Comparison of ENCODE assay signal across 9 cellular contexts in the genomic region with DNA sequence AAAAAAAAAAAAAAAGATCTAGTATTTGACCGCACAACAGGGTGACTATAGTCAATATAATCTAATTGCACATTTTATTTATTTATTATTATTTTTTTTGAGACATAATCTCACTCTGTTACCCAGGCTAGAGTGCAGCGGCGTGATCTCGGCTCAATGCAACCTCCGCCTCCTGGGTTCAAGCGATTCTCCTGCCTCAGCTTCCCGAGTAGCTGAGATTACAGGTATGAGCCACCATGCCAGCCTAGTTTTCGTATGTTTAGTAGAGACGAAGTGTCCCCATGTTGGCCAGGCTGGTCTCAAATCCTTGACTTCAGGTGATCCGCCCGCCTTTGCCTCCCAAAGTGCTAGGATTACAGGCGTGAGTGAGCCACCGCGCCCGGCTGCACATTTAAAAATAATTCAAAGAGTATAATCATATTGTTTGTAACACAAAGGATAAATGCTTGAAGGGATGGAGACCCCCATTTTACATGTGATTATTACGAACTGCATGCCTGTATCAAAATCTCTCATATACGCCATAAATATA. TPM values are rescaled to one million over a fixed set of nuclear protein-coding genes. Genes with fewer than 3 reads are reported as not detected.
DNase-seq lines count a peak whose midpoint lies in the region; ATAC-seq and TF ChIP-seq lines count a peak whose summit lies in the region.
"Had no signal": no experiment of that assay in that cellular context is flagged by ENCODE, and none has a peak within 500 bp of the region (broad histone marks: within the 10 kb centered on the region; RNA-seq: fewer than 3 reads in every experiment).

No MANE protein-coding gene starts in this region.

- peaks cover 9 to 37% (median 28%) of the 10 kb centered on the region in 4 donors for H3K36me3 ChIP-seq in stomach

- DNase-seq in NCI-H82 (lab: John Stamatoyannopoulos, UW) (peak; percentile 26), NCI-H82 treated with DMSO at 0.1 percent for 48 hours (lab: John Stamatoyannopoulos, UW; ENCODE audit: unreplicated experiment) (no peak), immature natural killer cell (no peak), stomach (no peak), anterior cingulate cortex (lab: John Stamatoyannopoulos, UW) (no peak), nucleus accumbens (lab: John Stamatoyannopoulos, UW) (no peak), NCI-H2081 (lab: John Stamatoyannopoulos, UW) (no peak)
- no peak for DNase-seq in activated CD8-positive, alpha-beta T cell treated with anti-CD3 and anti-CD28 coated beads, Interleukin-2, amount 10 ng/mL, durations not matched to agents 7 days and 5 days

- no peaks in the 10 kb centered on the region for H3K9me3 Mint-ChIP-seq in activated CD8-positive, alpha-beta T cell treated with anti-CD3 and anti-CD28 coated beads, Interleukin-2, amount 10 ng/mL, durations not matched to agents 7 days and 5 days (ENCODE audit: insufficient read depth)
- H3K9me3 Mint-ChIP-seq in immature natural killer cell, result no peaks in the 10 kb centered on the region

- POLR2A ChIA-PET in activated CD8-positive, alpha-beta T cell treated with anti-CD3 and anti-CD28 coated beads, Interleukin-2, amount 10 ng/mL, durations not matched to agents 7 days and 5 days (lab: Charles Lee), result interaction anchor here (0.7 to 2.6 kb wide), 6 partner anchors 14 to 114 kb away, joined by 3 to 16 read pairs (median 6); partner anchors contain the start of genes GLYR1, UBN1 and ZNF500

- H3K4me3 Mint-ChIP-seq in activated CD8-positive, alpha-beta T cell treated with anti-CD3 and anti-CD28 coated beads, Interleukin-2, amount 10 ng/mL, durations not matched to agents 7 days and 5 days, result peak overlapping the region; percentile 85
- peak overlapping the region; percentile 91 to 95 (median 93) for H3K4me3 Mint-ChIP-seq in immature natural killer cell

- no peaks in the 10 kb centered on the region for H3K9me3 ChIP-seq in stomach

- TF ChIP-seq CTCF in stomach (IDR thresholded peaks at IDR 0.05), result no peak

- H3K27ac ChIP-seq in stomach, result peak overlapping the region in 3 of 5 donors; percentile 86 to 90 (median 88)

- TF ChIP-seq POLR2A in stomach (IDR thresholded peaks at IDR 0.05), result no peak

- CTCF ChIA-PET in activated CD8-positive, alpha-beta T cell treated with anti-CD3 and anti-CD28 coated beads, Interleukin-2, amount 10 ng/mL, durations not matched to agents 7 days and 5 days (lab: Charles Lee), result interaction anchor here (1.2 to 2.2 kb wide), 4 partner anchors 8 to 109 kb away, joined by 3 to 10 read pairs (median 5); partner anchors contain the start of gene MGRN1

- intact Hi-C loops in stomach (cut with DNase I; ENCODE audit: low total_unique reads), result no loop called here

- peaks cover 18% of the 10 kb centered on the region for H3K4me1 Mint-ChIP-seq in activated CD8-positive, alpha-beta T cell treated with anti-CD3 and anti-CD28 coated beads, Interleukin-2, amount 10 ng/mL, durations not matched to agents 7 days and 5 days (ENCODE audit: low read depth)
- H3K4me1 Mint-ChIP-seq in immature natural killer cell, result peaks cover 26 to 30% of the 10 kb centered on the region in 2 donors

- no peak for TF ChIP-seq EP300 in stomach (IDR thresholded peaks at IDR 0.05)

- H3K27me3 ChIP-seq in stomach, result no peaks in the 10 kb centered on the region

- peak overlapping the region; percentile 96 to 98 (median 97) for H3K4me3 ChIP-seq in stomach

- 20 to 30% (median 22%) methylated on average over 17 of the region's 17 CpGs for WGBS in stomach, 5 donors

- peaks cover 8% of the 10 kb centered on the region for H3K36me3 Mint-ChIP-seq in activated CD8-positive, alpha-beta T cell treated with anti-CD3 and anti-CD28 coated beads, Interleukin-2, amount 10 ng/mL, durations not matched to agents 7 days and 5 days (ENCODE audit: low read depth)
- H3K36me3 Mint-ChIP-seq in immature natural killer cell, result peaks cover 0 to 7% (median 5%) of the 10 kb centered on the region in 3 donors

- H3K4me1 ChIP-seq in stomach, result peaks cover 6 to 23% (median 20%) of the 10 kb centered on the region in 4 donors

- ATAC-seq in activated CD8-positive, alpha-beta T cell treated with anti-CD3 and anti-CD28 coated beads, Interleukin-2, amount 10 ng/mL, durations not matched to agents 7 days and 5 days, result no peak

- peak overlapping the region; percentile 82 for H3K27ac Mint-ChIP-seq in activated CD8-positive, alpha-beta T cell treated with anti-CD3 and anti-CD28 coated beads, Interleukin-2, amount 10 ng/mL, durations not matched to agents 7 days and 5 days
- H3K27ac Mint-ChIP-seq in immature natural killer cell, result peak overlapping the region; percentile 43 to 77 (median 68)

- no peaks in the 10 kb centered on the region for H3K27me3 Mint-ChIP-seq in activated CD8-positive, alpha-beta T cell treated with anti-CD3 and anti-CD28 coated beads, Interleukin-2, amount 10 ng/mL, durations not matched to agents 7 days and 5 days (ENCODE audit: low read depth)
- peaks cover 5 to 17% (median 8%) of the 10 kb centered on the region in 3 donors for H3K27me3 Mint-ChIP-seq in immature natural killer cell (ENCODE audit: low read depth in 3 of 3)

RNA-seq across cellular contexts. Expression of gene ANKS3, which starts 0.8 kb away (rescaled TPM):
- total RNA-seq in activated CD8-positive, alpha-beta T cell treated with anti-CD3 and anti-CD28 coated beads, Interleukin-2, amount 10 ng/mL, durations not matched to agents 7 days and 5 days, result 10 to 100 TPM; 17.0 to 17.2 TPM
- polyA plus RNA-seq in immature natural killer cell (1 to 10 TPM; 1.4 to 6.4 (median 2.6) TPM), stomach (10 to 100 TPM; 16.2 to 25.0 (median 24.3) TPM)
- total RNA-seq in stomach, result 100 to 1,000 TPM in 1 of 5 donors, 10 to 100 TPM in 4; 11.6 to 183 (median 33.5) TPM

RNA-seq across cellular contexts. Expression of gene DNAAF8, which starts 1.1 kb away (rescaled TPM):
- total RNA-seq in activated CD8-positive, alpha-beta T cell treated with anti-CD3 and anti-CD28 coated beads, Interleukin-2, amount 10 ng/mL, durations not matched to agents 7 days and 5 days, result under 1 TPM; 0.39 to 0.68 TPM
- polyA plus RNA-seq in immature natural killer cell, result under 1 TPM in 2 of 3 donors, not detected in 1; 0.15 to 0.22 TPM
- 1 to 10 TPM in 1 of 5 donors, not detected in 4; 1.8 TPM for total RNA-seq in stomach
- polyA plus RNA-seq in stomach, result 1 to 10 TPM in 1 of 3 donors, under 1 TPM in 1, not detected in 1; 0.68 to 1.2 TPM

RNA-seq across cellular contexts. Expression of gene ZNF500, which starts 33.7 kb away (rescaled TPM):
- 10 to 100 TPM; 14.0 to 14.9 TPM for total RNA-seq in activated CD8-positive, alpha-beta T cell treated with anti-CD3 and anti-CD28 coated beads, Interleukin-2, amount 10 ng/mL, durations not matched to agents 7 days and 5 days
- polyA plus RNA-seq in immature natural killer cell (10 to 100 TPM in 1 of 3 donors, 1 to 10 TPM in 2; 4.4 to 13.1 (median 8.9) TPM), stomach (1 to 10 TPM; 1.8 to 4.3 (median 4.0) TPM)
- total RNA-seq in stomach, result 10 to 100 TPM in 2 of 5 donors, 1 to 10 TPM in 2, under 1 TPM in 1; 0.45 to 19.3 (median 10.0) TPM

RNA-seq across cellular contexts. Expression of gene NUDT16L1, which starts 39.9 kb away (rescaled TPM):
- 10 to 100 TPM; 32.6 to 36.2 TPM for total RNA-seq in activated CD8-positive, alpha-beta T cell treated with anti-CD3 and anti-CD28 coated beads, Interleukin-2, amount 10 ng/mL, durations not matched to agents 7 days and 5 days
- polyA plus RNA-seq in immature natural killer cell (100 to 1,000 TPM in 1 of 3 donors, 10 to 100 TPM in 2; 86.5 to 125 (median 99.6) TPM), stomach (10 to 100 TPM; 31.9 to 37.2 (median 33.3) TPM)
- total RNA-seq in stomach, result 10 to 100 TPM in 4 of 5 donors, 1 to 10 TPM in 1; 3.5 to 48.2 (median 44.2) TPM

RNA-seq across cellular contexts. Expression of gene SEPTIN12, which starts 54.9 kb away (rescaled TPM):
- total RNA-seq in activated CD8-positive, alpha-beta T cell treated with anti-CD3 and anti-CD28 coated beads, Interleukin-2, amount 10 ng/mL, durations not matched to agents 7 days and 5 days, result not detected
- polyA plus RNA-seq in immature natural killer cell (not detected), stomach (not detected)
- total RNA-seq in stomach, result not detected
- total RNA-seq: subcutaneous adipose tissue had no signal
